In the genomic region with DNA sequence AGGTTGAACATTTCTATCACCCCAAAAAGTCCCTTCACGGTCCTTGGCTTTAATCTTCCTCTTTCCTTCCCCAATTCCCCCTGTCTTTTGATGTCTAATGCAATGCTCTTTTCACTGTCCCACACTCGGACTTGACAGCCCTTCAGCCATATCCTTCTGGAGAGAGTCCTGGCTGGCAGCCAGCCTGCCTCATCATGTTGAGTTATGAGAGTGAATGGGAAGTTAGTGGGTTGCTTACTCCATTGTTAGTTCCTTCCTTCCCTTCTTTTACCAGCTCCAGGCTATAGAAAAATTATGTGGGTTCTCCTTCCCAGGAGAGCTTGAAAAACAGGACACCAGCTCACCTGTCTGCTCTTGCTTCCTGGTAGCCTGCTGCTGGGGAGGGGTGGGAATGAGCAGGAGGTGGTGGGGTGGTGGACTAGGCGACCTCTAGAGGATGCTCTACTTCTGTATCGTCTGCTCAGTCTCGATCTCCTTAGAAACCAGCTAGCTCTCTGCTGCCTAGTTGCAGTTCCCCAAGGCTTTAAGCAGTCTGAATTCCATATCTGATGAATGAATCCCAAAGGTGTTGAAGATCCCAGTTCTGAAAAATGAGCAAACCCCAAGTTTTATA, we compare ENCODE assay signal across 7 cellular contexts. TPM values are rescaled to one million over a fixed set of nuclear protein-coding genes. Genes with fewer than 3 reads are reported as not detected.
DNase-seq lines count a peak whose midpoint lies in the region; ATAC-seq, FAIRE-seq and TF ChIP-seq lines count a peak whose summit lies in the region.
"Not testable (repeated sequence)": the region's sequence is repeated elsewhere in the genome, so short reads cannot be mapped to it uniquely, and the experiment has no call there.

No MANE protein-coding gene starts in this region.

- CTCF ChIA-PET in K562 (lab: Yijun Ruan, JAX; ENCODE audit: low intra/inter-chr PET ratio) = not testable (repeated sequence)

- not testable (repeated sequence) for FAIRE-seq in K562 (lab: Jason Lieb, UNC)

- not testable (repeated sequence) for H3K27me3 ChIP-seq in RWPE2 (ENCODE audit: insufficient read depth, poor library complexity, severe bottlenecking); K562 (ENCODE audit: control insufficient read depth in 2 of 2, insufficient read depth in 2 of 2, low read length in 2 of 2); heart right ventricle; right lobe of liver; spleen (replicated peaks in 1 of 7)

- no CpG with 5 or more reads among the region's 5 CpGs for WGBS in K562 (ENCODE audit: insufficient coverage, low coverage, missing lambda C conversion rate)
- WGBS in heart right ventricle, 2 donors = 60% methylated on average over 1 of the region's 5 CpGs; no CpG with 5 or more reads in 1 of the 2 donors
- no CpG with 5 or more reads among the region's 5 CpGs for WGBS in right lobe of liver (ENCODE audit: insufficient coverage, low coverage, low lambda C conversion rate, missing lambda C conversion rate)
- WGBS in spleen, 5 donors = 29% methylated on average over 2 of the region's 5 CpGs; no CpG with 5 or more reads in 4 of the 5 donors

- TF ChIP-seq EP300 in K562 (IDR thresholded peaks at IDR 0.05; ENCODE audit: low read length) = not testable (repeated sequence)

- not testable (repeated sequence) for H3K4me2 ChIP-seq in K562 (ENCODE audit: insufficient read depth, low read length)

- H3K9me1 ChIP-seq in K562 (ENCODE audit: control insufficient read depth, insufficient read depth, low read length) = not testable (repeated sequence)

- not testable (repeated sequence) for TF ChIP-seq RAD21 in K562 (CRISPR knock-in tag; conservative IDR thresholded peaks at IDR 0.05 in 1 of 2, IDR thresholded peaks at IDR 0.05 in 1 of 2)

- not testable (repeated sequence) for H3K9ac ChIP-seq in K562 (ENCODE audit: insufficient read depth in 1 of 2, low read depth in 2 of 2, low read length in 2 of 2)

- DNase-seq in RWPE2 (ENCODE audit: low spot score); K562 (ENCODE audit: extremely low read depth in 1 of 4, low spot score in 3 of 4); heart right ventricle; right lobe of liver: not testable (repeated sequence)
- DNase-seq in spleen = peak; percentile 50

- intact Hi-C loops in K562 (cut with micrococcal nuclease); heart right ventricle (cut with DNase I); right lobe of liver (cut with DNase I); spleen (cut with DNase I; ENCODE audit: low total_unique reads): not testable (repeated sequence)

- not testable (repeated sequence) for H3K9me3 ChIP-seq in RWPE2 (ENCODE audit: severe bottlenecking); K562 (replicated peaks; ENCODE audit: control insufficient read depth, insufficient read depth, low read depth, low read length); heart right ventricle; right lobe of liver; spleen

- H3K36me3 ChIP-seq in RWPE2 (ENCODE audit: low read depth); K562 (ENCODE audit: control insufficient read depth, insufficient read depth, low read length); heart right ventricle; right lobe of liver; spleen: not testable (repeated sequence)

- in situ Hi-C loops in K562 (cut with MboI) = not testable (repeated sequence)

- POLR2A ChIA-PET in K562 (lab: Yijun Ruan, JAX) = not testable (repeated sequence)

- BruUV-seq in K562 (replicated peaks; lab: Mats Ljungman, UMichigan) = not testable (repeated sequence)

- ATAC-seq in GM18907 (IDR thresholded peaks at IDR 0.05; ENCODE audit: unreplicated experiment) (peak; percentile 53), HG02870 (IDR thresholded peaks at IDR 0.05; ENCODE audit: unreplicated experiment) (peak; percentile 59), RWPE2 (ENCODE audit: low read depth) (peak; percentile 51), K562 (peak; percentile 90), heart right ventricle (peak in 7 of 8 donors; percentile 68 to 87 (median 77)), right lobe of liver (peak; percentile 47 to 70 (median 60))

- H4K20me1 ChIP-seq in K562 (replicated peaks; ENCODE audit: control insufficient read depth, insufficient read depth, low read length) = not testable (repeated sequence)

- not testable (repeated sequence) for TF ChIP-seq CTCF in RWPE2 (IDR thresholded peaks at IDR 0.05; ENCODE audit: poor library complexity, severe bottlenecking); K562 (IDR thresholded peaks at IDR 0.05 in 2 of 3, conservative IDR thresholded peaks at IDR 0.05 in 1 of 3; ENCODE audit: insufficient read depth in 2 of 3, low read depth in 1 of 3, low read length in 3 of 3); heart right ventricle (IDR thresholded peaks at IDR 0.05); right lobe of liver (IDR thresholded peaks at IDR 0.05); spleen (IDR thresholded peaks at IDR 0.05 in 8 of 11, conservative IDR thresholded peaks at IDR 0.05 in 3 of 11)

- H3K27ac ChIP-seq in RWPE2 (ENCODE audit: poor library complexity, severe bottlenecking); K562 (ENCODE audit: extremely low read depth, low read depth, low read length); heart right ventricle; right lobe of liver; spleen: not testable (repeated sequence)

- H3K4me3 ChIP-seq in RWPE2 (ENCODE audit: severe bottlenecking); K562; heart right ventricle; right lobe of liver; spleen: not testable (repeated sequence)

- not testable (repeated sequence) for H2AFZ ChIP-seq in K562 (ENCODE audit: low read depth, low read length)

- TF ChIP-seq POLR2A in K562 (conservative IDR thresholded peaks at IDR 0.05); right lobe of liver (IDR thresholded peaks at IDR 0.05); spleen (IDR thresholded peaks at IDR 0.05): not testable (repeated sequence)

- H3K4me1 ChIP-seq in RWPE2 (ENCODE audit: insufficient read depth, poor library complexity, severe bottlenecking); K562 (replicated peaks in 1 of 2; ENCODE audit: control insufficient read depth in 2 of 2, insufficient read depth in 2 of 2, low read length in 2 of 2); heart right ventricle; right lobe of liver; spleen: not testable (repeated sequence)

- H3K79me2 ChIP-seq in K562 (ENCODE audit: control insufficient read depth, insufficient read depth, low read length) = not testable (repeated sequence)

RNA-seq across cellular contexts. Expression of a gene that starts 29.9 kb away (rescaled TPM):
- 11.1 and 23.4 TPM in 2 replicates for total RNA-seq in K562 (2011; cell fraction: chromatin; rRNA removed; ENCODE audit: low replicate concordance)
- 9.5 and 11.6 TPM in 2 replicates for total RNA-seq in K562 (2011; cell fraction: nucleolus; rRNA removed)
- total RNA-seq in K562 (2011; cell fraction: nucleoplasm; rRNA removed) = 17.5 and 23.4 TPM in 2 replicates
- total RNA-seq in K562 (2014; rRNA removed) (7.7 and 12.3 TPM in 2 replicates), K562 (2014; rRNA removed; fragmentation: Illumina TruSeq; extraction: Trizol) (10.1 and 11.6 TPM in 2 replicates), K562 (2015; rRNA removed; fragmentation: Illumina TruSeq; extraction: Trizol) (7.9 and 8.7 TPM in 2 replicates), K562 (2021) (21.1 and 21.9 TPM in 2 replicates), heart right ventricle (10 to 100 TPM in 5 of 10 donors, 1 to 10 TPM in 5; 7.6 to 13.4 (median 9.9) TPM), right lobe of liver (1 to 10 TPM; 3.7 to 7.3 (median 5.4) TPM), spleen (10 to 100 TPM; 29.5 to 78.6 (median 37.4) TPM)
- polyA plus RNA-seq in K562 (2011; rRNA removed) (8.8 and 9.3 TPM in 2 replicates), K562 (2014; fragmentation: Illumina TruSeq; extraction: Trizol) (6.4 and 7.4 TPM in 2 replicates), K562 (2014; fragmentation: Nextera tagmentation; extraction: Ambion mirVana) (1 to 10 TPM; 5.1 to 6.6 TPM), K562 (2014; rRNA removed) (5.0 and 5.9 TPM in 2 replicates), heart right ventricle (1 to 10 TPM; 3.3 to 3.4 TPM), spleen (1 to 10 TPM; 2.6 to 7.4 (median 3.4) TPM)
- polyA plus RNA-seq in K562 (2011; cell fraction: cytosol; rRNA removed) = 3.9 and 6.6 TPM in 2 replicates
- 7.4 and 7.6 TPM in 2 replicates for polyA plus RNA-seq in K562 (2011; cell fraction: nucleus; rRNA removed)
- polyA plus RNA-seq in K562 (2012) = 5.0 and 7.5 TPM in 2 replicates
- 22.8 and 24.9 TPM in 2 replicates for polyA minus RNA-seq in K562 (2011; rRNA and poly(A)+ RNA removed)
- 12.6 and 16.4 TPM in 2 replicates for polyA minus RNA-seq in K562 (2011; cell fraction: cytosol; rRNA and poly(A)+ RNA removed)
- 11.8 and 12.4 TPM in 2 replicates for polyA minus RNA-seq in K562 (2011; cell fraction: nucleus; rRNA and poly(A)+ RNA removed)

RNA-seq across cellular contexts. Expression of a gene that starts 30.5 kb away (rescaled TPM):
- total RNA-seq in K562 (2011; cell fraction: chromatin; rRNA removed; ENCODE audit: low replicate concordance) = 19.4 and 39.9 TPM in 2 replicates
- 19.5 and 22.2 TPM in 2 replicates for total RNA-seq in K562 (2011; cell fraction: nucleolus; rRNA removed)
- 56.9 and 85.5 TPM in 2 replicates for total RNA-seq in K562 (2011; cell fraction: nucleoplasm; rRNA removed)
- total RNA-seq in K562 (2014; rRNA removed) (20.8 and 23.4 TPM in 2 replicates), K562 (2014; rRNA removed; fragmentation: Illumina TruSeq; extraction: Trizol) (33.1 and 38.1 TPM in 2 replicates), K562 (2015; rRNA removed; fragmentation: Illumina TruSeq; extraction: Trizol) (30.0 and 32.2 TPM in 2 replicates), K562 (2021) (21.9 and 26.1 TPM in 2 replicates), heart right ventricle (1 to 10 TPM in 1 of 10 donors, under 1 TPM in 4, not detected in 5; 0.13 to 1.1 (median 0.34) TPM), right lobe of liver (under 1 TPM in 4 of 6 experiments, not detected in 2; 0.38 to 0.68 (median 0.64) TPM), spleen (1 to 10 TPM; 1.4 to 6.2 (median 2.5) TPM)
- polyA plus RNA-seq in K562 (2011; rRNA removed) (47.6 and 52.3 TPM in 2 replicates), K562 (2014; fragmentation: Illumina TruSeq; extraction: Trizol) (43.3 and 61.7 TPM in 2 replicates), K562 (2014; fragmentation: Nextera tagmentation; extraction: Ambion mirVana) (10 to 100 TPM; 11.8 to 13.4 TPM), K562 (2014; rRNA removed) (31.5 and 36.7 TPM in 2 replicates), heart right ventricle (under 1 TPM; 0.29 to 0.66 TPM), spleen (1 to 10 TPM; 1.5 to 3.8 (median 2.6) TPM)
- polyA plus RNA-seq in K562 (2011; cell fraction: cytosol; rRNA removed) = 15.7 and 26.6 TPM in 2 replicates
- polyA plus RNA-seq in K562 (2011; cell fraction: nucleus; rRNA removed) = 22.6 and 31.2 TPM in 2 replicates
- 24.1 and 28.2 TPM in 2 replicates for polyA plus RNA-seq in K562 (2012)
- 61.9 and 70.9 TPM in 2 replicates for polyA minus RNA-seq in K562 (2011; rRNA and poly(A)+ RNA removed)
- polyA minus RNA-seq in K562 (2011; cell fraction: cytosol; rRNA and poly(A)+ RNA removed) = 19.7 and 20.0 TPM in 2 replicates
- polyA minus RNA-seq in K562 (2011; cell fraction: nucleus; rRNA and poly(A)+ RNA removed) = 15.6 and 33.1 TPM in 2 replicates
